ENCODE assay signal across 9 cellular contexts in genomic region chr10:43225787-43226153, GRCh38. TPM values are rescaled to one million over a fixed set of nuclear protein-coding genes. Genes with fewer than 3 reads are reported as not detected.
DNase-seq lines count a peak whose midpoint lies in the region; ATAC-seq and TF ChIP-seq lines count a peak whose summit lies in the region.
"Had no signal": no experiment of that assay in that cellular context is flagged by ENCODE, and none has a peak within 500 bp of the region (broad histone marks: within the 10 kb centered on the region; RNA-seq: fewer than 3 reads in every experiment).

No MANE protein-coding gene starts in this region.

- no peaks in the 10 kb centered on the region for H3K36me3 Mint-ChIP-seq in activated CD8-positive, alpha-beta T cell treated with anti-CD3 and anti-CD28 coated beads for 36 hours (ENCODE audit: low read depth)
- H3K36me3 Mint-ChIP-seq in activated CD8-positive, alpha-beta T cell treated with anti-CD3 and anti-CD28 coated beads, Interleukin-2, amount 10 ng/mL, durations not matched to agents 7 days and 5 days (ENCODE audit: low read depth), result no peaks in the 10 kb centered on the region

- H3K27ac Mint-ChIP-seq in activated CD8-positive, alpha-beta T cell treated with anti-CD3 and anti-CD28 coated beads for 36 hours, result peak overlapping the region; percentile 61
- no peak overlapping the region for H3K27ac Mint-ChIP-seq in activated CD8-positive, alpha-beta T cell treated with anti-CD3 and anti-CD28 coated beads, Interleukin-2, amount 10 ng/mL, durations not matched to agents 7 days and 5 days

- H3K9me3 ChIP-seq in lower lobe of right lung (no peaks in the 10 kb centered on the region), tibial nerve (no peaks in the 10 kb centered on the region)

- peaks cover 27% of the 10 kb centered on the region for H3K27me3 ChIP-seq in lower lobe of right lung (ENCODE audit: low read depth)
- H3K27me3 ChIP-seq in tibial nerve, result peaks cover 0 to 23% of the 10 kb centered on the region in 2 donors

- H3K4me3 Mint-ChIP-seq in activated CD8-positive, alpha-beta T cell treated with anti-CD3 and anti-CD28 coated beads for 36 hours, result no peak overlapping the region
- no peak overlapping the region for H3K4me3 Mint-ChIP-seq in activated CD8-positive, alpha-beta T cell treated with anti-CD3 and anti-CD28 coated beads, Interleukin-2, amount 10 ng/mL, durations not matched to agents 7 days and 5 days

- no peaks in the 10 kb centered on the region for H3K9me3 Mint-ChIP-seq in activated CD8-positive, alpha-beta T cell treated with anti-CD3 and anti-CD28 coated beads for 36 hours
- H3K9me3 Mint-ChIP-seq in activated CD8-positive, alpha-beta T cell treated with anti-CD3 and anti-CD28 coated beads, Interleukin-2, amount 10 ng/mL, durations not matched to agents 7 days and 5 days (ENCODE audit: insufficient read depth), result no peaks in the 10 kb centered on the region

- H3K27me3 Mint-ChIP-seq in activated CD8-positive, alpha-beta T cell treated with anti-CD3 and anti-CD28 coated beads for 36 hours, result peaks cover 18% of the 10 kb centered on the region
- peaks cover 39% of the 10 kb centered on the region for H3K27me3 Mint-ChIP-seq in activated CD8-positive, alpha-beta T cell treated with anti-CD3 and anti-CD28 coated beads, Interleukin-2, amount 10 ng/mL, durations not matched to agents 7 days and 5 days (ENCODE audit: low read depth)

- H3K4me1 Mint-ChIP-seq in activated CD8-positive, alpha-beta T cell treated with anti-CD3 and anti-CD28 coated beads for 36 hours (ENCODE audit: low read depth), result peaks cover 37% of the 10 kb centered on the region
- H3K4me1 Mint-ChIP-seq in activated CD8-positive, alpha-beta T cell treated with anti-CD3 and anti-CD28 coated beads, Interleukin-2, amount 10 ng/mL, durations not matched to agents 7 days and 5 days (ENCODE audit: low read depth), result peaks cover 37% of the 10 kb centered on the region

- intact Hi-C loops in activated CD8-positive, alpha-beta T cell treated with anti-CD3 and anti-CD28 coated beads for 36 hours (cut with micrococcal nuclease), result no loop called here
- intact Hi-C loops in lower lobe of right lung (cut with DNase I), result no loop called here

- CTCF ChIA-PET in activated CD8-positive, alpha-beta T cell treated with anti-CD3 and anti-CD28 coated beads for 36 hours (lab: Charles Lee), result interaction anchor here (1.2 kb wide), 1 partner anchor 24 kb away, joined by 5 read pairs; no protein-coding TSS in a partner anchor
- CTCF ChIA-PET in activated CD8-positive, alpha-beta T cell treated with anti-CD3 and anti-CD28 coated beads, Interleukin-2, amount 10 ng/mL, durations not matched to agents 7 days and 5 days (lab: Charles Lee), result no interaction called here

- TF ChIP-seq EP300 in tibial nerve (IDR thresholded peaks at IDR 0.05), result peak; percentile 54 to 87

- H3K27ac ChIP-seq in lower lobe of right lung (no peak overlapping the region), tibial nerve (peak overlapping the region; percentile 62 to 97 (median 78))

- DNase-seq in activated CD8-positive, alpha-beta T cell treated with anti-CD3 and anti-CD28 coated beads for 36 hours, result peak; percentile 51
- no peak for DNase-seq in activated CD8-positive, alpha-beta T cell treated with anti-CD3 and anti-CD28 coated beads, Interleukin-2, amount 10 ng/mL, durations not matched to agents 7 days and 5 days
- peak; percentile 13 for DNase-seq in activated naive CD4-positive, alpha-beta T cell treated with anti-CD3 and anti-CD28 coated beads, Interleukin-2, amount 50 U/mL, for 16 hours
- DNase-seq in lower lobe of right lung, result peak; percentile 13
- DNase-seq in tibial nerve (ENCODE audit: low spot score in 2 of 2), result no peak
- no peak for DNase-seq in NCI-H446 treated with DMSO at 0.1 percent for 48 hours (lab: John Stamatoyannopoulos, UW)
- no peak for DNase-seq in GM20000 (ENCODE audit: low spot score)
- DNase-seq in A172 (ENCODE audit: low spot score), result no peak

- TF ChIP-seq POLR2A in tibial nerve (IDR thresholded peaks at IDR 0.05), result no peak

- 22 to 73% methylated on average over 9 to 11 of the region's 11 CpGs for WGBS in tibial nerve, 2 donors

- no peak overlapping the region for H3K4me3 ChIP-seq in lower lobe of right lung
- H3K4me3 ChIP-seq in tibial nerve, result no peak overlapping the region

- ATAC-seq in activated CD8-positive, alpha-beta T cell treated with anti-CD3 and anti-CD28 coated beads for 36 hours, result peak; percentile 60
- ATAC-seq in activated CD8-positive, alpha-beta T cell treated with anti-CD3 and anti-CD28 coated beads, Interleukin-2, amount 10 ng/mL, durations not matched to agents 7 days and 5 days, result no peak
- no peak for ATAC-seq in lower lobe of right lung

- peaks cover 5% of the 10 kb centered on the region for H3K4me1 ChIP-seq in lower lobe of right lung
- peaks cover 0 to 75% (median 19%) of the 10 kb centered on the region in 4 donors for H3K4me1 ChIP-seq in tibial nerve

- POLR2A ChIA-PET in activated CD8-positive, alpha-beta T cell treated with anti-CD3 and anti-CD28 coated beads for 36 hours (lab: Charles Lee), result no interaction called here
- POLR2A ChIA-PET in activated CD8-positive, alpha-beta T cell treated with anti-CD3 and anti-CD28 coated beads, Interleukin-2, amount 10 ng/mL, durations not matched to agents 7 days and 5 days (lab: Charles Lee), result no interaction called here

- H3K36me3 ChIP-seq in lower lobe of right lung (no peaks in the 10 kb centered on the region), tibial nerve (no peaks in the 10 kb centered on the region)

- no peak for TF ChIP-seq CTCF in activated CD8-positive, alpha-beta T cell treated with anti-CD3 and anti-CD28 coated beads for 36 hours (IDR thresholded peaks at IDR 0.05)
- no peak for TF ChIP-seq CTCF in lower lobe of right lung (IDR thresholded peaks at IDR 0.05)
- no peak for TF ChIP-seq CTCF in tibial nerve (IDR thresholded peaks at IDR 0.05)
- TF ChIP-seq CTCF in GM20000 (IDR thresholded peaks at IDR 0.05; ENCODE audit: extremely low read depth, missing control alignments), result no peak

RNA-seq across cellular contexts. Expression of gene RASGEF1A, which starts 41.1 kb away (rescaled TPM):
- 1 to 10 TPM; 1.2 to 1.5 TPM for total RNA-seq in activated CD8-positive, alpha-beta T cell treated with anti-CD3 and anti-CD28 coated beads for 36 hours
- total RNA-seq in activated CD8-positive, alpha-beta T cell treated with anti-CD3 and anti-CD28 coated beads, Interleukin-2, amount 10 ng/mL, durations not matched to agents 7 days and 5 days, result 1 to 10 TPM; 3.6 to 4.0 TPM
- total RNA-seq in lower lobe of right lung (2.7 TPM), tibial nerve (10 to 100 TPM in 3 of 4 donors, 1 to 10 TPM in 1; 7.5 to 39.0 (median 13.1) TPM)
- 0.69 TPM in 1 of 2 replicates, not detected in the other for total RNA-seq in A172 (2014; rRNA removed; shearing (Covaris generic))
- total RNA-seq: A673 had no signal

Comparison
In these comparisons a context has a peak if more than half of its experiments do, and no peak if none do; other contexts are left out.
1. DNase-seq: peak in activated CD8-positive, alpha-beta T cell treated with anti-CD3 and anti-CD28 coated beads for 36 hours (single experiment), activated naive CD4-positive, alpha-beta T cell treated with anti-CD3 and anti-CD28 coated beads, Interleukin-2, amount 50 U/mL, for 16 hours (single experiment) and lower lobe of right lung (single experiment); none in activated CD8-positive, alpha-beta T cell treated with anti-CD3 and anti-CD28 coated beads, Interleukin-2, amount 10 ng/mL, durations not matched to agents 7 days and 5 days (single experiment), tibial nerve (0 of 2), NCI-H446 treated with DMSO at 0.1 percent for 48 hours (single experiment), GM20000 (single experiment) and A172 (single experiment).